In the genomic region with DNA sequence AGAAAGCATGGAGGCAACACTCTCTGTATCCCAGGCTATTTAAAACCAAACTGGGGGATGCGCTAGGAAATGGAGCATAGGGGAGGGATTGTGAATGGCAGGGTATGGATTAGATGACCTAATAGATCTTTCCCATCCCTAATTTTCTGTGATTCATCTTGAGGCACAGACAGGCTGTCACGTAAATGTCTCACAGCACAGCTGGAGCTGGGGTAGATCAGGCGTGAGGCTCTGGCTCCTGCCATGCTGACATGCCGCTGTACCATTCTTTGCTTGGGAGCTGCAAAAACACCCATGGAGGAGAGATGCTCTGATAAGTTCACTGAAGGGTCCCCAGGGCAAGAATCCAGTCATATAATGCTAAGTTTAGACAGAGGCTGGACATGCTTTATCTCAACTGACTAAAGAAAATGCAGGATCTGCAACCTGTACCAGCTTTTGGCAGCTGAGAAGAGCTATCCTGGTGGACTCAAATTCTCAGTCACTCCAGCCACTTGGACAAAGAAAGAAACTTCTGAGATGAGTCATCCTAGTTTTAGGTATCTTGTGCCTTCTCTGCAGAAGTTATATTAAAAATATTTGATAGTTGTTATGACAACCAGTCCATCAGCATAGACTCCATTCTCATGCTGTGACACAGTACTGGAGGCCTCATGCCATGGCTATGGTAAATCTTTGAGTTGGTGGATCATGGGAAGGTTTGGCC, we compare ENCODE assay signal across 12 cellular contexts.
DNase-seq lines count a peak whose midpoint lies in the region; FAIRE-seq and TF ChIP-seq lines count a peak whose summit lies in the region.
"Had no signal": no experiment of that assay in that cellular context is flagged by ENCODE, and none has a peak within 500 bp of the region (broad histone marks: within the 10 kb centered on the region; RNA-seq: fewer than 3 reads in every experiment).

No MANE protein-coding gene starts in this region.

- peaks cover 6% of the 10 kb centered on the region for H3K27me3 Mint-ChIP-seq in HFFc6 (ENCODE audit: insufficient read depth)
- H3K27me3 Mint-ChIP-seq in astrocyte (ENCODE audit: low read depth, unreplicated experiment), result no peaks in the 10 kb centered on the region

- H3K9me3 Mint-ChIP-seq in HFFc6, result no peaks in the 10 kb centered on the region
- H3K9me3 Mint-ChIP-seq in astrocyte (ENCODE audit: unreplicated experiment), result no peaks in the 10 kb centered on the region

- no peak overlapping the region for H3K4me3 ChIP-seq in AG04450 (ENCODE audit: low read depth, low read length)
- peak overlapping the region; percentile 43 for H3K4me3 ChIP-seq in astrocyte (ENCODE audit: insufficient read depth, low read depth, low read length)

- peak overlapping the region; percentile 81 for H3K4me2 ChIP-seq in astrocyte (ENCODE audit: low read length)

- H3K4me1 Mint-ChIP-seq in HFFc6 (ENCODE audit: low read depth) (peaks cover 30% of the 10 kb centered on the region), astrocyte (ENCODE audit: low read depth, unreplicated experiment) (peaks cover 16% of the 10 kb centered on the region)
- H3K4me1 Mint-ChIP-seq: immature natural killer cell had no signal

- H3K79me2 ChIP-seq in astrocyte (ENCODE audit: insufficient read depth, low read length), result no peaks in the 10 kb centered on the region

- H3K36me3 Mint-ChIP-seq in HFFc6 (ENCODE audit: low read depth) (no peaks in the 10 kb centered on the region), astrocyte (ENCODE audit: low read depth, unreplicated experiment) (no peaks in the 10 kb centered on the region)
- H3K36me3 Mint-ChIP-seq: immature natural killer cell had no signal

- TF ChIP-seq CTCF in AG04450 (IDR thresholded peaks at IDR 0.05; ENCODE audit: low read depth, low read length) (no peak), HFFc6 (IDR thresholded peaks at IDR 0.05) (no peak), astrocyte (IDR thresholded peaks at IDR 0.05; ENCODE audit: insufficient read depth, low read depth, low read length) (no peak)

- peak overlapping the region; percentile 12 for H2AFZ ChIP-seq in astrocyte (ENCODE audit: low read depth, low read length)

- peak; percentile 67 for FAIRE-seq in astrocyte (lab: Jason Lieb, UNC)
- FAIRE-seq: D721Med had no signal

- POLR2A ChIA-PET in AG04450 (lab: Yijun Ruan, JAX), result no interaction called here

- H3K27ac Mint-ChIP-seq in HFFc6 (peak overlapping the region; percentile 91), astrocyte (ENCODE audit: unreplicated experiment) (peak overlapping the region; percentile 66)
- H3K27ac Mint-ChIP-seq: immature natural killer cell had no signal

- H3K4me1 ChIP-seq in astrocyte (ENCODE audit: insufficient read depth, low read length), result peaks cover 21% of the 10 kb centered on the region

- H3K9me3 ChIP-seq in AG04450 (ENCODE audit: control insufficient read depth, insufficient read depth, low read length) (no peaks in the 10 kb centered on the region), astrocyte (ENCODE audit: insufficient read depth, low read depth, low read length) (no peaks in the 10 kb centered on the region)

- H3K27me3 ChIP-seq in AG04450 (ENCODE audit: control insufficient read depth, insufficient read depth, low read length), result no peaks in the 10 kb centered on the region
- peaks cover 6% of the 10 kb centered on the region for H3K27me3 ChIP-seq in astrocyte (ENCODE audit: insufficient read depth, low read length)

- H3K4me3 Mint-ChIP-seq in HFFc6 (peak overlapping the region; percentile 75), astrocyte (ENCODE audit: unreplicated experiment) (no peak overlapping the region)
- H3K4me3 Mint-ChIP-seq: immature natural killer cell had no signal

- H4K20me1 ChIP-seq in astrocyte (ENCODE audit: insufficient read depth, low read length), result no peaks in the 10 kb centered on the region

- peak overlapping the region; percentile 79 for H3K9ac ChIP-seq in astrocyte (ENCODE audit: low read length)

- no peaks in the 10 kb centered on the region for H3K36me3 ChIP-seq in astrocyte (ENCODE audit: insufficient read depth, low read length)

- no peak for DNase-seq in AG04450 (ENCODE audit: low read depth, low spot score)
- peak; percentile 51 for DNase-seq in HFFc6
- peak; percentile 71 for DNase-seq in astrocyte (ENCODE audit: low read depth)
- DNase-seq in kidney tubule cell (ENCODE audit: low spot score), result peak; percentile 32
- no peak for DNase-seq in NCI-H82 (lab: John Stamatoyannopoulos, UW)
- DNase-seq in epidermal melanocyte (ENCODE audit: insufficient read length, low spot score), result no peak
- DNase-seq in kidney glomerular epithelial cell (lab: John Stamatoyannopoulos, UW), result no peak
- no peak for DNase-seq in DMS 273 treated with DMSO at 0.1 percent for 48 hours (lab: John Stamatoyannopoulos, UW)
- DNase-seq: activated T-cell treated with anti-CD3 and anti-CD28 coated beads for 4 hours, immature natural killer cell, NCI-H748 treated with DMSO at 0.1 percent for 48 hours had no signal

- H3K27ac ChIP-seq in AG04450 (ENCODE audit: low read depth, low read length), result peak overlapping the region; percentile 11
- peak overlapping the region; percentile 92 for H3K27ac ChIP-seq in astrocyte (ENCODE audit: low read depth, low read length)

- CTCF ChIA-PET in AG04450 (lab: Charles Lee), result no interaction called here

Comparison
In these comparisons a context has a peak if more than half of its experiments do, and no peak if none do; other contexts are left out.
1. DNase-seq: peak in HFFc6 (single experiment), astrocyte (single experiment) and kidney tubule cell (single experiment); none in AG04450 (single experiment), NCI-H82 (single experiment), epidermal melanocyte (single experiment), kidney glomerular epithelial cell (single experiment) and DMS 273 treated with DMSO at 0.1 percent for 48 hours (single experiment).